In genomic region chr1:179788259-179788658, GRCh38 we compare ENCODE assay signal across 1 cellular context.
A peak's percentile ranks its signal among the peaks of the same experiment; 100 is the strongest.
TF ChIP-seq lines count a peak whose summit lies in the region.

No MANE protein-coding gene starts in this region.

TF ChIP-seq in GM23338, 12 proteins besides CTCF, POLR2A, EP300 and RAD21:
- TF ChIP-seq, protein P1, sequence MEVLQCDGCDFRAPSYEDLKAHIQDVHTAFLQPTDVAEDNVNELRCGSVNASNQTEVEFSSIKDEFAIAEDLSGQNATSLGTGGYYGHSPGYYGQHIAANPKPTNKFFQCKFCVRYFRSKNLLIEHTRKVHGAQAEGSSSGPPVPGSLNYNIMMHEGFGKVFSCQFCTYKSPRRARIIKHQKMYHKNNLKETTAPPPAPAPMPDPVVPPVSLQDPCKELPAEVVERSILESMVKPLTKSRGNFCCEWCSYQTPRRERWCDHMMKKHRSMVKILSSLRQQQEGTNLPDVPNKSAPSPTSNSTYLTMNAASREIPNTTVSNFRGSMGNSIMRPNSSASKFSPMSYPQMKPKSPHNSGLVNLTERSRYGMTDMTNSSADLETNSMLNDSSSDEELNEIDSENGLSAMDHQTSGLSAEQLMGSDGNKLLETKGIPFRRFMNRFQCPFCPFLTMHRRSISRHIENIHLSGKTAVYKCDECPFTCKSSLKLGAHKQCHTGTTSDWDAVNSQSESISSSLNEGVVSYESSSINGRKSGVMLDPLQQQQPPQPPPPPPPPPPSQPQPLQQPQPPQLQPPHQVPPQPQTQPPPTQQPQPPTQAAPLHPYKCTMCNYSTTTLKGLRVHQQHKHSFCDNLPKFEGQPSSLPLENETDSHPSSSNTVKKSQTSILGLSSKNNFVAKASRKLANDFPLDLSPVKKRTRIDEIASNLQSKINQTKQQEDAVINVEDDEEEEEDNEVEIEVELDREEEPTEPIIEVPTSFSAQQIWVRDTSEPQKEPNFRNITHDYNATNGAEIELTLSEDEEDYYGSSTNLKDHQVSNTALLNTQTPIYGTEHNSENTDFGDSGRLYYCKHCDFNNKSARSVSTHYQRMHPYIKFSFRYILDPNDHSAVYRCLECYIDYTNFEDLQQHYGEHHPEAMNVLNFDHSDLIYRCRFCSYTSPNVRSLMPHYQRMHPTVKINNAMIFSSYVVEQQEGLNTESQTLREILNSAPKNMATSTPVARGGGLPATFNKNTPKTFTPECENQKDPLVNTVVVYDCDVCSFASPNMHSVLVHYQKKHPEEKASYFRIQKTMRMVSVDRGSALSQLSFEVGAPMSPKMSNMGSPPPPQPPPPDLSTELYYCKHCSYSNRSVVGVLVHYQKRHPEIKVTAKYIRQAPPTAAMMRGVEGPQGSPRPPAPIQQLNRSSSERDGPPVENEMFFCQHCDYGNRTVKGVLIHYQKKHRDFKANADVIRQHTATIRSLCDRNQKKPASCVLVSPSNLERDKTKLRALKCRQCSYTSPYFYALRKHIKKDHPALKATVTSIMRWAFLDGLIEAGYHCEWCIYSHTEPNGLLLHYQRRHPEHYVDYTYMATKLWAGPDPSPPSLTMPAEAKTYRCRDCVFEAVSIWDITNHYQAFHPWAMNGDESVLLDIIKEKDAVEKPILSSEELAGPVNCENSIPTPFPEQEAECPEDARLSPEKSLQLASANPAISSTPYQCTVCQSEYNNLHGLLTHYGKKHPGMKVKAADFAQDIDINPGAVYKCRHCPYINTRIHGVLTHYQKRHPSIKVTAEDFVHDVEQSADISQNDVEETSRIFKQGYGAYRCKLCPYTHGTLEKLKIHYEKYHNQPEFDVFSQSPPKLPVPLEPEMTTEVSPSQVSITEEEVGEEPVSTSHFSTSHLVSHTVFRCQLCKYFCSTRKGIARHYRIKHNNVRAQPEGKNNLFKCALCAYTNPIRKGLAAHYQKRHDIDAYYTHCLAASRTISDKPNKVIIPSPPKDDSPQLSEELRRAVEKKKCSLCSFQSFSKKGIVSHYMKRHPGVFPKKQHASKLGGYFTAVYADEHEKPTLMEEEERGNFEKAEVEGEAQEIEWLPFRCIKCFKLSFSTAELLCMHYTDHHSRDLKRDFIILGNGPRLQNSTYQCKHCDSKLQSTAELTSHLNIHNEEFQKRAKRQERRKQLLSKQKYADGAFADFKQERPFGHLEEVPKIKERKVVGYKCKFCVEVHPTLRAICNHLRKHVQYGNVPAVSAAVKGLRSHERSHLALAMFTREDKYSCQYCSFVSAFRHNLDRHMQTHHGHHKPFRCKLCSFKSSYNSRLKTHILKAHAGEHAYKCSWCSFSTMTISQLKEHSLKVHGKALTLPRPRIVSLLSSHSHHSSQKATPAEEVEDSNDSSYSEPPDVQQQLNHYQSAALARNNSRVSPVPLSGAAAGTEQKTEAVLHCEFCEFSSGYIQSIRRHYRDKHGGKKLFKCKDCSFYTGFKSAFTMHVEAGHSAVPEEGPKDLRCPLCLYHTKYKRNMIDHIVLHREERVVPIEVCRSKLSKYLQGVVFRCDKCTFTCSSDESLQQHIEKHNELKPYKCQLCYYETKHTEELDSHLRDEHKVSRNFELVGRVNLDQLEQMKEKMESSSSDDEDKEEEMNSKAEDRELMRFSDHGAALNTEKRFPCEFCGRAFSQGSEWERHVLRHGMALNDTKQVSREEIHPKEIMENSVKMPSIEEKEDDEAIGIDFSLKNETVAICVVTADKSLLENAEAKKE (CRISPR knock-in tag; IDR thresholded peaks at IDR 0.05), result peak; percentile 98
- TF ChIP-seq ETS1 (IDR thresholded peaks at IDR 0.05) (no peak), ZNF331 (CRISPR knock-in tag; IDR thresholded peaks at IDR 0.05; ENCODE audit: low read depth) (no peak), ZNF114 (CRISPR knock-in tag; IDR thresholded peaks at IDR 0.05) (peak; percentile 66; the same call in 1 of the 2 replicates)
TF ChIP-seq in GM23338: peak in this region for 2.
